Comparison of ENCODE assay signal across 26 cellular contexts in the genomic region with DNA sequence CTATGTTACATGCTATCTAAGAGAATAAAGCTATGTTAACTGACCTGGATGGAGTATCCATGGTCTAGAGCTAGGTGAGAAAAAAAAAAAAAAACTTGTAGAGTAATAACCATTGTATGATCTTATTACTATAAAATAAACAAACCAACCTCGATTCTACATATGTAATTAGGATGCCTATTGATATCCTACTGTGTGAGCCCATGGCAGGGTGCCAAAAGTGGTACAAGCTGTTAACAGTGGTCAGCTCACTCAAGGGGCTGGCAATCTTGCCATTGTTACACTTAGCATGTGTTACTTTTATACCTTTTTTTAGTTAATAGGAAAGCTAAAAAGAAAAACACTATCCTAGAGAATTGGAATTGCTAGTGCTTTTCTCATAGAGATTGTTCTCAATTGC. TPM values are rescaled to one million over a fixed set of nuclear protein-coding genes. Genes with fewer than 3 reads are reported as not detected.
"Had no signal": no experiment of that assay in that cellular context is flagged by ENCODE, and none has a peak within 500 bp of the region (broad histone marks: within the 10 kb centered on the region; RNA-seq: fewer than 3 reads in every experiment).

No MANE protein-coding gene starts in this region.

- H2AFZ ChIP-seq: parathyroid adenoma had no signal

- H3K79me2 ChIP-seq: parathyroid adenoma had no signal

- DNase-seq: activated CD4-positive, alpha-beta T cell treated with anti-CD3 and anti-CD28 coated beads for 36 hours; activated CD4-positive, alpha-beta T cell treated with anti-CD3 and anti-CD28 coated beads, Interleukin-2, amount 50 U/mL, for 4 hours; activated CD8-positive, alpha-beta memory T cell treated with anti-CD3 and anti-CD28 coated beads for 24 hours; activated CD8-positive, alpha-beta memory T cell treated with anti-CD3 and anti-CD28 coated beads, Interleukin-2, amount 50 U/mL, for 4 hours; activated naive CD4-positive, alpha-beta T cell; activated T-cell treated with anti-CD3 and anti-CD28 coated beads, Interleukin-2, amount 50 U/mL, for 4 hours; colonic mucosa; esophagus squamous epithelium; heart right ventricle; islet precursor cell; left cardiac atrium; mesenchymal stem cell; mucosa of descending colon; nucleus accumbens; right lobe of liver; stimulated activated CD4-positive, alpha-beta T cell treated with anti-CD3 and anti-CD28 coated beads, Interleukin-2, amount 100 ng/mL, for 24 hours; T-helper 9 cell; transverse colon had no signal

- H3K36me3 Mint-ChIP-seq: activated naive CD8-positive, alpha-beta T cell; stimulated activated effector memory CD8-positive, alpha-beta T cell treated with anti-CD3 and anti-CD28 coated beads, Interleukin-12 subunit alpha, Interleukin-12 subunit beta, amount 100 ng/mL, for 72 hours; WTC11 had no signal

- H3K9me3 ChIP-seq: colonic mucosa, esophagus squamous epithelium, heart right ventricle, mucosa of descending colon, right lobe of liver, transverse colon had no signal

- H3K9me3 Mint-ChIP-seq: activated T-cell treated with anti-CD3 and anti-CD28 coated beads, Interleukin-2, amount 50 U/mL, for 4 hours; activated T-helper 2 cell treated with anti-CD3 and anti-CD28 coated beads, Interferon-gamma antibody, Interleukin-2, Interleukin-4, amounts not matched to agents 10 μg/mL and 5 μg/mL and 100 μg/mL, durations not matched to agents 14 hours and 24 hours and 36 hours; stimulated activated effector memory CD8-positive, alpha-beta T cell treated with anti-CD3 and anti-CD28 coated beads, Interleukin-12 subunit alpha, Interleukin-12 subunit beta, amount 100 ng/mL, for 72 hours; WTC11 had no signal

- H3K27me3 ChIP-seq: colonic mucosa, esophagus squamous epithelium, heart right ventricle, right lobe of liver, transverse colon had no signal

- ATAC-seq: activated CD4-positive, alpha-beta T cell treated with anti-CD3 and anti-CD28 coated beads for 36 hours; activated T-cell treated with anti-CD3 and anti-CD28 coated beads, Interleukin-2, amount 50 U/mL, for 4 hours; left cardiac atrium; right lobe of liver; stimulated activated effector memory CD8-positive, alpha-beta T cell treated with anti-CD3 and anti-CD28 coated beads, Interleukin-12 subunit alpha, Interleukin-12 subunit beta, amount 100 ng/mL, for 72 hours; WTC11 had no signal

- H3K4me3 Mint-ChIP-seq: activated CD4-positive, alpha-beta T cell treated with anti-CD3 and anti-CD28 coated beads for 36 hours; activated naive CD8-positive, alpha-beta T cell; activated T-cell treated with anti-CD3 and anti-CD28 coated beads, Interleukin-2, amount 50 U/mL, for 4 hours; stimulated activated effector memory CD8-positive, alpha-beta T cell treated with anti-CD3 and anti-CD28 coated beads, Interleukin-12 subunit alpha, Interleukin-12 subunit beta, amount 100 ng/mL, for 72 hours; WTC11 had no signal

- H3K27me3 Mint-ChIP-seq: activated naive CD8-positive, alpha-beta T cell had no signal

- H3K4me1 ChIP-seq: colonic mucosa, parathyroid adenoma, right lobe of liver, transverse colon had no signal

- H3K4me3 ChIP-seq: colonic mucosa, esophagus squamous epithelium, heart right ventricle, mucosa of descending colon, right lobe of liver, skin epidermis, transverse colon had no signal

- H3K27ac ChIP-seq: colonic mucosa, esophagus squamous epithelium, parathyroid adenoma, right lobe of liver, transverse colon had no signal

- H3K4me1 Mint-ChIP-seq: activated CD4-positive, alpha-beta T cell treated with anti-CD3 and anti-CD28 coated beads for 36 hours; stimulated activated effector memory CD8-positive, alpha-beta T cell treated with anti-CD3 and anti-CD28 coated beads, Interleukin-12 subunit alpha, Interleukin-12 subunit beta, amount 100 ng/mL, for 72 hours had no signal

- H3K27ac Mint-ChIP-seq: activated CD4-positive, alpha-beta T cell treated with anti-CD3 and anti-CD28 coated beads for 36 hours; activated naive CD8-positive, alpha-beta T cell; activated T-helper 2 cell treated with anti-CD3 and anti-CD28 coated beads, Interferon-gamma antibody, Interleukin-2, Interleukin-4, amounts not matched to agents 10 μg/mL and 5 μg/mL and 100 μg/mL, durations not matched to agents 14 hours and 24 hours and 36 hours; stimulated activated effector memory CD8-positive, alpha-beta T cell treated with anti-CD3 and anti-CD28 coated beads, Interleukin-12 subunit alpha, Interleukin-12 subunit beta, amount 100 ng/mL, for 72 hours; WTC11 had no signal

- H3K36me3 ChIP-seq: colonic mucosa, esophagus squamous epithelium, heart right ventricle, right lobe of liver, transverse colon had no signal

- H3K9ac ChIP-seq: parathyroid adenoma had no signal

RNA-seq across cellular contexts. Expression of gene IL6, which starts 13.5 kb away (rescaled TPM):
- total RNA-seq: activated T-helper 2 cell treated with anti-CD3 and anti-CD28 coated beads, Interferon-gamma antibody, Interleukin-2, Interleukin-4, amounts not matched to agents 10 μg/mL and 5 μg/mL and 100 μg/mL, durations not matched to agents 14 hours and 24 hours and 36 hours; temporal lobe had no signal
- polyA plus RNA-seq: neural cell had no signal
